In genomic region chr6:30965140-30965601, GRCh38 we compare ENCODE assay signal across 23 cellular contexts. TPM values are rescaled to one million over a fixed set of nuclear protein-coding genes. Genes with fewer than 3 reads are reported as not detected.
"Had no signal": no experiment of that assay in that cellular context is flagged by ENCODE, and none has a peak within 500 bp of the region (broad histone marks: within the 10 kb centered on the region; RNA-seq: fewer than 3 reads in every experiment).

No MANE protein-coding gene starts in this region.

- H3K9me3 ChIP-seq: colonic mucosa, gastrocnemius medialis, left lung, ovary, psoas muscle, stomach had no signal

- H3K4me3 ChIP-seq: colonic mucosa, gastrocnemius medialis, left lung, ovary, psoas muscle, stomach had no signal

- H3K36me3 ChIP-seq: colonic mucosa, gastrocnemius medialis, left lung, ovary, stomach had no signal

- H3K27ac Mint-ChIP-seq: activated B cell treated with CpG ODN at 0.5 μM for 24 hours; activated CD4-positive, alpha-beta T cell treated with anti-CD3 and anti-CD28 coated beads, Interleukin-2, amount 10 ng/mL, durations not matched to agents 24 days and 14 days; activated naive CD8-positive, alpha-beta T cell; brain; mesothelial cell of epicardium had no signal

- DNase-seq: activated B cell treated with CpG ODN at 0.5 μM for 24 hours; activated CD4-positive, alpha-beta T cell treated with anti-CD3 and anti-CD28 coated beads, Interleukin-2, amount 10 ng/mL, durations not matched to agents 24 days and 14 days; central memory CD4-positive, alpha-beta T cell; colonic mucosa; gastrocnemius medialis; head of caudate nucleus; left lung; ovary; psoas muscle; right cardiac atrium; stomach; T-cell; T-helper 9 cell had no signal

- ATAC-seq: gastrocnemius medialis, left lung, psoas muscle, right cardiac atrium, T-cell had no signal

- H3K36me3 Mint-ChIP-seq: activated naive CD8-positive, alpha-beta T cell; brain; mesothelial cell of epicardium; T-cell; type B pancreatic cell had no signal

- H3K27me3 ChIP-seq: colonic mucosa, gastrocnemius medialis, left lung, ovary, stomach had no signal

- H3K4me1 ChIP-seq: colonic mucosa, gastrocnemius medialis, left lung, psoas muscle had no signal

- H3K27ac ChIP-seq: colonic mucosa, gastrocnemius medialis, left lung, ovary, psoas muscle, stomach had no signal

- H3K4me3 Mint-ChIP-seq: activated B cell treated with CpG ODN at 0.5 μM for 24 hours; activated CD4-positive, alpha-beta T cell treated with anti-CD3 and anti-CD28 coated beads, Interleukin-2, amount 10 ng/mL, durations not matched to agents 24 days and 14 days; activated naive CD8-positive, alpha-beta T cell; activated T-helper 1 cell treated with anti-CD3 and anti-CD28 coated beads, Interleukin-12 subunit alpha, Interleukin-12 subunit beta, Interleukin-2, Interleukin-4 antibody, amounts not matched to agents 30 ng/mL and 10 ng/mL and 1 ng/mL, durations not matched to agents 14 hours and 24 hours and 36 hours; brain; mesothelial cell of epicardium; T-cell; type B pancreatic cell had no signal

- H3K9me3 Mint-ChIP-seq: activated B cell treated with CpG ODN at 0.5 μM for 24 hours; activated CD4-positive, alpha-beta T cell treated with anti-CD3 and anti-CD28 coated beads, Interleukin-2, amount 10 ng/mL, durations not matched to agents 24 days and 14 days; activated T-helper 1 cell treated with anti-CD3 and anti-CD28 coated beads, Interleukin-12 subunit alpha, Interleukin-12 subunit beta, Interleukin-2, Interleukin-4 antibody, amounts not matched to agents 30 ng/mL and 10 ng/mL and 1 ng/mL, durations not matched to agents 14 hours and 24 hours and 36 hours; mesothelial cell of epicardium; T-cell; type B pancreatic cell had no signal

- H3K27me3 Mint-ChIP-seq: brain had no signal

- H3K4me1 Mint-ChIP-seq: activated B cell treated with CpG ODN at 0.5 μM for 24 hours, brain, mesothelial cell of epicardium had no signal

RNA-seq across cellular contexts. Expression of gene MUC21, which starts 18.3 kb away (rescaled TPM):
- total RNA-seq: activated B cell treated with CpG ODN at 0.5 μM for 24 hours; activated CD4-positive, alpha-beta T cell treated with anti-CD3 and anti-CD28 coated beads, Interleukin-2, amount 10 ng/mL, durations not matched to agents 24 days and 14 days; activated T-helper 1 cell treated with anti-CD3 and anti-CD28 coated beads, Interleukin-12 subunit alpha, Interleukin-12 subunit beta, Interleukin-2, Interleukin-4 antibody, amounts not matched to agents 30 ng/mL and 10 ng/mL and 1 ng/mL, durations not matched to agents 14 hours and 24 hours and 36 hours; colonic mucosa; epithelial cell of proximal tubule; gastrocnemius medialis; kidney epithelial cell; lung microvascular endothelial cell; mesothelial cell of epicardium; ovary; psoas muscle; right cardiac atrium; skeletal muscle tissue; T-cell; temporal lobe had no signal
- polyA plus RNA-seq: ovary had no signal

RNA-seq across cellular contexts. Expression of gene MUCL3, which starts 24.4 kb away (rescaled TPM):
- total RNA-seq: activated B cell treated with CpG ODN at 0.5 μM for 24 hours; activated CD4-positive, alpha-beta T cell treated with anti-CD3 and anti-CD28 coated beads, Interleukin-2, amount 10 ng/mL, durations not matched to agents 24 days and 14 days; activated T-helper 1 cell treated with anti-CD3 and anti-CD28 coated beads, Interleukin-12 subunit alpha, Interleukin-12 subunit beta, Interleukin-2, Interleukin-4 antibody, amounts not matched to agents 30 ng/mL and 10 ng/mL and 1 ng/mL, durations not matched to agents 14 hours and 24 hours and 36 hours; gastrocnemius medialis; kidney epithelial cell; lung microvascular endothelial cell; mesothelial cell of epicardium; psoas muscle; right cardiac atrium; skeletal muscle tissue; temporal lobe had no signal
- polyA plus RNA-seq: ovary, psoas muscle, right cardiac atrium had no signal

RNA-seq across cellular contexts. Expression of gene SFTA2, which starts 33.2 kb away (rescaled TPM):
- total RNA-seq: activated B cell treated with CpG ODN at 0.5 μM for 24 hours; activated CD4-positive, alpha-beta T cell treated with anti-CD3 and anti-CD28 coated beads, Interleukin-2, amount 10 ng/mL, durations not matched to agents 24 days and 14 days; activated T-helper 1 cell treated with anti-CD3 and anti-CD28 coated beads, Interleukin-12 subunit alpha, Interleukin-12 subunit beta, Interleukin-2, Interleukin-4 antibody, amounts not matched to agents 30 ng/mL and 10 ng/mL and 1 ng/mL, durations not matched to agents 14 hours and 24 hours and 36 hours; gastrocnemius medialis; lung microvascular endothelial cell; mesothelial cell of epicardium; psoas muscle; skeletal muscle tissue; temporal lobe had no signal
- polyA plus RNA-seq: ovary, right cardiac atrium had no signal

RNA-seq across cellular contexts. Expression of gene MUC22, which starts 45.1 kb away (rescaled TPM):
- total RNA-seq: activated B cell treated with CpG ODN at 0.5 μM for 24 hours; activated CD4-positive, alpha-beta T cell treated with anti-CD3 and anti-CD28 coated beads, Interleukin-2, amount 10 ng/mL, durations not matched to agents 24 days and 14 days; activated T-helper 1 cell treated with anti-CD3 and anti-CD28 coated beads, Interleukin-12 subunit alpha, Interleukin-12 subunit beta, Interleukin-2, Interleukin-4 antibody, amounts not matched to agents 30 ng/mL and 10 ng/mL and 1 ng/mL, durations not matched to agents 14 hours and 24 hours and 36 hours; colonic mucosa; kidney epithelial cell; lung microvascular endothelial cell; mesothelial cell of epicardium; ovary; skeletal muscle tissue; stomach; T-cell; temporal lobe had no signal
- polyA plus RNA-seq: ovary had no signal
